ENCODE assay signal across 10 cellular contexts in the genomic region with DNA sequence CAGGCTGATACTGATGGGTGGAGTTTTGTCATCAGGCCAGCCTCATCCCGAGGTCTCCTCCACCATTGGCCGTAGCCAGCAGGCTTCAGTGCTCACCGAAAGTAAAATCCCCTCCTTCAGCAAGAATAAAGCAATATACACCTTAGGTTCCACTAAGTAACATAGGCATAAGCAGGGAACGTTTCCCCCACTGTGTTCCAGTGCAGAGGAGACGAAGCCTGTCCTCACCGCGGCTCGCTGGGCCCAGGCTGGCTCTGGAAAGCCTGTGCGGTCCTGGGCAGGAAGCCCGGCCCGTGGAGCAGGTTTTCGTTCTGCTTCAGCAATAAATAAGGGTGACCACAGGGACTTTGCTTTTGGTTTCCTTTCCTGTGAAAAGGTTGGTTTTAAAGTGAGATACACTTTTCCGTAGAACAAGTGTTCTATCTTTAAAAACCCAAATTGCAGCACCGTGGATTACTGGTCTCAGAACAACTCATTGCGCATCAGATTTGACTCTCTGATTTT. TPM values are rescaled to one million over a fixed set of nuclear protein-coding genes. Genes with fewer than 3 reads are reported as not detected.
DNase-seq lines count a peak whose midpoint lies in the region; ATAC-seq and TF ChIP-seq lines count a peak whose summit lies in the region.
"Had no signal": no experiment of that assay in that cellular context is flagged by ENCODE, and none has a peak within 500 bp of the region (broad histone marks: within the 10 kb centered on the region; RNA-seq: fewer than 3 reads in every experiment).

No MANE protein-coding gene starts in this region.

- peak overlapping the region; percentile 20 for H3K27ac Mint-ChIP-seq in MCF 10A (ENCODE audit: low read depth, unreplicated experiment)

- peaks cover 70% of the 10 kb centered on the region for H3K36me3 Mint-ChIP-seq in MCF 10A (ENCODE audit: insufficient read depth, unreplicated experiment)

- TF ChIP-seq CTCF in MCF 10A (IDR thresholded peaks at IDR 0.05; ENCODE audit: unreplicated experiment) = no peak
- TF ChIP-seq CTCF in mammary epithelial cell (conservative IDR thresholded peaks at IDR 0.05 in 1 of 2, IDR thresholded peaks at IDR 0.05 in 1 of 2; ENCODE audit: extremely low read depth in 1 of 2, insufficient read depth in 1 of 2, low read depth in 1 of 2, low read length in 2 of 2) = no peak
- no peak for TF ChIP-seq CTCF in transverse colon (IDR thresholded peaks at IDR 0.05)

- no TSS peak for BruUV-seq in MCF 10A (replicated peaks; lab: Mats Ljungman, UMichigan)
- no TSS peak for BruUV-seq in mammary epithelial cell (replicated peaks; lab: Mats Ljungman, UMichigan)

- POLR2A ChIA-PET in MCF 10A (lab: Yijun Ruan, JAX) = no interaction called here

- H3K4me3 ChIP-seq in mammary epithelial cell (replicated peaks in 1 of 3; ENCODE audit: insufficient read depth in 1 of 3, low read depth in 2 of 3, low read length in 3 of 3) (no peak overlapping the region), transverse colon (no peak overlapping the region)

- CTCF ChIA-PET in MCF 10A (lab: Yijun Ruan, JAX) (no interaction called here), mammary epithelial cell (lab: Charles Lee; ENCODE audit: low non-redundant PET) (no interaction called here)

- H3K4me3 Mint-ChIP-seq in MCF 10A (ENCODE audit: unreplicated experiment) = no peak overlapping the region

- TF ChIP-seq POLR2A in transverse colon (IDR thresholded peaks at IDR 0.05) = no peak

- no peak for TF ChIP-seq EP300 in transverse colon (IDR thresholded peaks at IDR 0.05; ENCODE audit: low read depth)

- H3K36me3 ChIP-seq in mammary epithelial cell (ENCODE audit: insufficient read depth, low read length) (peaks cover 16% of the 10 kb centered on the region), transverse colon (peaks cover 0 to 56% (median 19%) of the 10 kb centered on the region in 4 donors)

- H3K4me1 Mint-ChIP-seq in MCF 10A (ENCODE audit: insufficient read depth, unreplicated experiment) = no peaks in the 10 kb centered on the region

- no peaks in the 10 kb centered on the region for H3K27me3 ChIP-seq in mammary epithelial cell (ENCODE audit: insufficient read depth, low read length)
- no peaks in the 10 kb centered on the region for H3K27me3 ChIP-seq in transverse colon

- H3K9ac ChIP-seq in mammary epithelial cell (ENCODE audit: insufficient read depth, low read length) = no peak overlapping the region

- H3K27ac ChIP-seq in mammary epithelial cell (ENCODE audit: insufficient read depth, low read depth, low read length) (no peak overlapping the region), transverse colon (no peak overlapping the region)

- no peaks in the 10 kb centered on the region for H3K79me2 ChIP-seq in mammary epithelial cell (ENCODE audit: insufficient read depth, low read length)

- no peaks in the 10 kb centered on the region for H3K9me3 Mint-ChIP-seq in MCF 10A (ENCODE audit: unreplicated experiment)

- intact Hi-C loops in MCF 10A (cut with micrococcal nuclease) = no loop called here
- intact Hi-C loops in mammary epithelial cell (cut with micrococcal nuclease) = no loop called here
- intact Hi-C loops in transverse colon (cut with DNase I; ENCODE audit: low total_unique reads) = no loop called here

- dilution Hi-C loops in mammary epithelial cell (cut with HindIII; ENCODE audit: low sequenced_read_pairs) = loop anchor here (5.0 kb wide), 1 partner anchor 103 kb away; no protein-coding TSS in a partner anchor

- no peak overlapping the region for H3K4me2 ChIP-seq in mammary epithelial cell (ENCODE audit: insufficient read depth, low read depth, low read length)

- DNase-seq in MCF 10A (ENCODE audit: unreplicated experiment) (no peak), mammary epithelial cell (no peak), transverse colon (peak; percentile 14), pons (ENCODE audit: low spot score) (no peak), NCI-H1417 (lab: John Stamatoyannopoulos, UW) (no peak)
- no peak for DNase-seq in activated CD8-positive, alpha-beta memory T cell treated with anti-CD3 and anti-CD28 coated beads, Interleukin-2, amount 50 U/mL, for 4 hours
- DNase-seq: NCI-H526 treated with DMSO at 0.1 percent for 48 hours; stimulated activated CD4-positive, alpha-beta T cell treated with anti-CD3 and anti-CD28 coated beads, Interleukin-4, amount 100 ng/mL, for 4 hours had no signal

- ATAC-seq in HG02588 (IDR thresholded peaks at IDR 0.05; ENCODE audit: unreplicated experiment) (peak; percentile 78), HG03469 (IDR thresholded peaks at IDR 0.05; ENCODE audit: unreplicated experiment) (peak; percentile 84)

- WGBS in mammary epithelial cell (ENCODE audit: low coverage, missing lambda C conversion rate) = 96% methylated on average over 15 of the region's 15 CpGs
- WGBS in transverse colon (ENCODE audit: low coverage in 1 of 2), 2 donors = 78 to 80% methylated on average over 3 to 15 of the region's 15 CpGs

- H3K27me3 Mint-ChIP-seq in MCF 10A (ENCODE audit: insufficient read depth, unreplicated experiment) = no peaks in the 10 kb centered on the region

- H4K20me1 ChIP-seq in mammary epithelial cell (ENCODE audit: insufficient read depth, low read length) = no peaks in the 10 kb centered on the region

- no peak overlapping the region for H2AFZ ChIP-seq in mammary epithelial cell (ENCODE audit: low read depth, low read length)

- no peaks in the 10 kb centered on the region for H3K9me3 ChIP-seq in mammary epithelial cell (replicated peaks; ENCODE audit: insufficient read depth, low read length)
- no peaks in the 10 kb centered on the region for H3K9me3 ChIP-seq in transverse colon

- in situ Hi-C loops in mammary epithelial cell (cut with MboI; ENCODE audit: low sequenced_read_pairs in 2 of 2) = no loop called here
- in situ Hi-C loops in transverse colon (cut with MboI; ENCODE audit: low pct_ligation_motif_present in 1 of 4, low pct_unique_long_range_greater_than_20kb in 1 of 4, low sequenced_read_pairs in 3 of 4) = no loop called here

- no peaks in the 10 kb centered on the region for H3K4me1 ChIP-seq in mammary epithelial cell (ENCODE audit: insufficient read depth, low read length)
- H3K4me1 ChIP-seq in transverse colon = no peaks in the 10 kb centered on the region

RNA-seq across cellular contexts. Expression of gene TEX29, which starts 16.3 kb away (rescaled TPM):
- total RNA-seq in MCF 10A (2022) = not detected in 2 replicates
- total RNA-seq in mammary epithelial cell = not detected
- polyA plus RNA-seq in mammary epithelial cell = not detected
- polyA minus RNA-seq in mammary epithelial cell = not detected
- total RNA-seq in transverse colon = not detected
